In the genomic region with DNA sequence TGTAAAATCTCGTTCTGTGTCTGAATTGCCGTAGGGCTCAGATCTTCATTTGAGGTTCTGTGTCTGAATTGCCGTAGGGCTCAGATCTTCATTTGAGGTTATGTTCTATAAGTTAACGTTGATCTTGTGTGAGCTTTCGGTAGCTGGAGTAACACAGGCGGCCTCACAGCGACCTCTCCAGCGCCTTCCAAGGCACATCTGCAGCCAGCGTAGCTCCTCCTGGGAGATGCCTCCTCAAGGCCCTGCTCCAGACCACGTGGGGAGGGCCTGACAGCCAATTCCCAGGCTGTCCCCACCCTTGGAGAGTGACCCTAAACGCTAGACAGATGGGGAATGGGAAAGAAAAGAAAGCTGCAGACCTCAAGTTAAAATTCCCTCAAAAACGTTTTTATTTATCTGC, we compare ENCODE assay signal across 13 cellular contexts.
"Had no signal": no experiment of that assay in that cellular context is flagged by ENCODE, and none has a peak within 500 bp of the region (broad histone marks: within the 10 kb centered on the region; RNA-seq: fewer than 3 reads in every experiment).

No MANE protein-coding gene starts in this region.

- H3K4me3 Mint-ChIP-seq: effector memory CD8-positive, alpha-beta T cell; memory B cell; nephron progenitor cell; stimulated activated naive CD8-positive, alpha-beta T cell treated with anti-CD3 and anti-CD28 coated beads, Interleukin-15, amount 100 ng/mL, for 72 hours had no signal

- H3K27me3 Mint-ChIP-seq: effector memory CD8-positive, alpha-beta T cell; memory B cell; stimulated activated naive CD8-positive, alpha-beta T cell treated with anti-CD3 and anti-CD28 coated beads, Interleukin-15, amount 100 ng/mL, for 72 hours had no signal

- H3K4me3 ChIP-seq: body of pancreas, heart right ventricle, pancreas, skin epidermis, thoracic aorta had no signal

- ATAC-seq: body of pancreas; effector memory CD8-positive, alpha-beta T cell; esophagus mucosa; pancreas; stimulated activated naive CD8-positive, alpha-beta T cell treated with anti-CD3 and anti-CD28 coated beads, Interleukin-15, amount 100 ng/mL, for 72 hours had no signal

- DNase-seq: activated CD4-positive, alpha-beta T cell treated with anti-CD3 and anti-CD28 coated beads for 48 hours; activated naive CD4-positive, alpha-beta T cell treated with anti-CD3 and anti-CD28 coated beads, Interleukin-2, amount 50 U/mL, for 16 hours; body of pancreas; effector memory CD8-positive, alpha-beta T cell; nephron progenitor cell; pancreas; stimulated activated CD4-positive, alpha-beta T cell treated with anti-CD3 and anti-CD28 coated beads, Interleukin-4, amount 100 ng/mL, for 4 hours; stimulated activated naive CD8-positive, alpha-beta T cell treated with anti-CD3 and anti-CD28 coated beads, Interleukin-15, amount 100 ng/mL, for 72 hours had no signal

- H3K9me3 Mint-ChIP-seq: effector memory CD8-positive, alpha-beta T cell; memory B cell; nephron progenitor cell; stimulated activated naive CD8-positive, alpha-beta T cell treated with anti-CD3 and anti-CD28 coated beads, Interleukin-15, amount 100 ng/mL, for 72 hours had no signal

- H3K27ac Mint-ChIP-seq: memory B cell; nephron progenitor cell; stimulated activated naive CD8-positive, alpha-beta T cell treated with anti-CD3 and anti-CD28 coated beads, Interleukin-15, amount 100 ng/mL, for 72 hours had no signal

- H3K9me3 ChIP-seq: body of pancreas, heart right ventricle, pancreas, thoracic aorta had no signal

- H3K4me1 ChIP-seq: pancreas had no signal

- H3K27me3 ChIP-seq: body of pancreas, heart right ventricle, pancreas had no signal

- H3K27ac ChIP-seq: body of pancreas, heart right ventricle, skin epidermis, thoracic aorta had no signal
